Comparison of ENCODE assay signal across 1 cellular context in genomic region chr14:29663281-29663801, GRCh38.
TF ChIP-seq lines count a peak whose summit lies in the region.

No MANE protein-coding gene starts in this region.

TF ChIP-seq in GM23338, 12 proteins besides CTCF, POLR2A, EP300 and RAD21 (continued from another document):
- peak; percentile 86 for TF ChIP-seq ZNF462 (CRISPR knock-in tag; IDR thresholded peaks at IDR 0.05)
